In genomic region chr7:44073664-44074348, GRCh38 we compare ENCODE assay signal across 8 cellular contexts. TPM values are rescaled to one million over a fixed set of nuclear protein-coding genes. Genes with fewer than 3 reads are reported as not detected.
DNase-seq lines count a peak whose midpoint lies in the region; ATAC-seq and TF ChIP-seq lines count a peak whose summit lies in the region.

No MANE protein-coding gene starts in this region.

- peaks cover 22% of the 10 kb centered on the region for H3K4me1 ChIP-seq in CD8-positive, alpha-beta T cell (ENCODE audit: insufficient read depth, low read length)
- peaks cover 36% of the 10 kb centered on the region for H3K4me1 ChIP-seq in GM23248 (ENCODE audit: insufficient read depth)
- H3K4me1 ChIP-seq in SJSA1 (replicated peaks): peaks cover 20% of the 10 kb centered on the region
- H3K4me1 ChIP-seq in muscle layer of colon (ENCODE audit: insufficient read depth, low read length): peaks cover 18% of the 10 kb centered on the region
- H3K4me1 ChIP-seq in tibial artery: peaks cover 4 to 39% (median 26%) of the 10 kb centered on the region in 4 donors

- peak; percentile 91 for ATAC-seq in CD8-positive, alpha-beta T cell
- no peak for ATAC-seq in GM19328 (IDR thresholded peaks at IDR 0.05; ENCODE audit: unreplicated experiment)

- H3K4me1 Mint-ChIP-seq in CD8-positive, alpha-beta T cell (ENCODE audit: low read depth): peaks cover 25% of the 10 kb centered on the region

- CTCF ChIA-PET in CD8-positive, alpha-beta T cell (lab: Charles Lee): interaction anchor here (1.3 kb wide), 1 partner anchor 17 kb away, joined by 6 read pairs; no protein-coding TSS in a partner anchor

- H3K9me3 ChIP-seq in CD8-positive, alpha-beta T cell (ENCODE audit: low read length): no peaks in the 10 kb centered on the region
- H3K9me3 ChIP-seq in GM23248 (ENCODE audit: low read depth) (no peaks in the 10 kb centered on the region), SJSA1 (replicated peaks) (no peaks in the 10 kb centered on the region), muscle layer of colon (ENCODE audit: low read length) (no peaks in the 10 kb centered on the region), tibial artery (no peaks in the 10 kb centered on the region)

- H2AFZ ChIP-seq in GM23248: no peak overlapping the region

- H3K9ac ChIP-seq in GM23248 (peak overlapping the region; percentile 68), muscle layer of colon (ENCODE audit: low read length) (no peak overlapping the region)

- H4K20me1 ChIP-seq in GM23248 (ENCODE audit: insufficient read depth): no peaks in the 10 kb centered on the region

- in situ Hi-C loops in GM23248 (cut with MboI): loop anchor here (10.0 kb wide), 1 partner anchor 121 kb away; no protein-coding TSS in a partner anchor

- peak overlapping the region; percentile 29 for H3K27ac ChIP-seq in CD8-positive, alpha-beta T cell (ENCODE audit: low read depth, low read length)
- H3K27ac ChIP-seq in GM23248 (peak overlapping the region; percentile 69), SJSA1 (peak overlapping the region; percentile 79), muscle layer of colon (ENCODE audit: low read depth, low read length) (peak overlapping the region; percentile 32), tibial artery (peak overlapping the region; percentile 64 to 82)

- peaks cover 59% of the 10 kb centered on the region for H3F3A ChIP-seq in GM23248 (ENCODE audit: insufficient read depth)

- POLR2A ChIA-PET in CD8-positive, alpha-beta T cell (lab: Charles Lee): no interaction called here

- H3K27me3 Mint-ChIP-seq in CD8-positive, alpha-beta T cell (ENCODE audit: low read depth): no peaks in the 10 kb centered on the region

- no peak overlapping the region for H3K4me3 ChIP-seq in CD8-positive, alpha-beta T cell (ENCODE audit: low read depth, low read length)
- 0 out of 2 replicates have a peak overlapping the region, but pooled peaks have one; percentile 26 for H3K4me3 ChIP-seq in GM23248
- no peak overlapping the region for H3K4me3 ChIP-seq in SJSA1
- no peak overlapping the region for H3K4me3 ChIP-seq in muscle layer of colon (ENCODE audit: low read depth in 1 of 2, low read length in 2 of 2)
- peak overlapping the region in 1 of 2 donors; percentile 15 for H3K4me3 ChIP-seq in tibial artery

- H3K4me3 Mint-ChIP-seq in CD8-positive, alpha-beta T cell: no peak overlapping the region

- peaks cover 62% of the 10 kb centered on the region for H3K36me3 Mint-ChIP-seq in CD8-positive, alpha-beta T cell

- H3K9me3 Mint-ChIP-seq in CD8-positive, alpha-beta T cell: no peaks in the 10 kb centered on the region

- no peaks in the 10 kb centered on the region; the same call in 1 of the 2 replicates for H3K79me2 ChIP-seq in GM23248 (ENCODE audit: insufficient read depth)

- no peaks in the 10 kb centered on the region for H3K27me3 ChIP-seq in CD8-positive, alpha-beta T cell (ENCODE audit: insufficient read depth, low read length)
- H3K27me3 ChIP-seq in GM23248 (replicated peaks; ENCODE audit: insufficient read depth) (no peaks in the 10 kb centered on the region), SJSA1 (replicated peaks) (no peaks in the 10 kb centered on the region), muscle layer of colon (ENCODE audit: control insufficient read depth in 1 of 2, insufficient read depth in 2 of 2, low read length in 2 of 2) (no peaks in the 10 kb centered on the region), tibial artery (no peaks in the 10 kb centered on the region)

- 37 to 50% methylated on average over 21 to 26 of the region's 26 CpGs for WGBS in GM23248 (ENCODE audit: low coverage in 1 of 2, low lambda C conversion rate in 2 of 2, missing lambda C conversion rate in 2 of 2), 2 experiments

- H3K4me2 ChIP-seq in GM23248 (ENCODE audit: unreplicated experiment): peak overlapping the region; percentile 51

- no peaks in the 10 kb centered on the region for H3K9me2 ChIP-seq in GM23248 (ENCODE audit: insufficient read depth)

- DNase-seq in CD8-positive, alpha-beta T cell: peak in 6 of 7 experiments; percentile 41 to 75 (median 64)
- peak; percentile 86 for DNase-seq in GM23248
- DNase-seq in SJSA1 (ENCODE audit: low read depth in 1 of 2, low spot score in 2 of 2): no peak
- peak; percentile 91 for DNase-seq in dermis blood vessel endothelial cell
- peak; percentile 80 to 93 for DNase-seq in tibial artery
- no peak for DNase-seq in HK-2 (ENCODE audit: unreplicated experiment)

- H3K27ac Mint-ChIP-seq in CD8-positive, alpha-beta T cell: peak overlapping the region; percentile 81

- no peak for TF ChIP-seq CTCF in CD8-positive, alpha-beta T cell (IDR thresholded peaks at IDR 0.05)
- TF ChIP-seq CTCF in tibial artery (IDR thresholded peaks at IDR 0.05): peak; percentile 20 to 24

- peaks cover 49% of the 10 kb centered on the region for H3K36me3 ChIP-seq in CD8-positive, alpha-beta T cell (ENCODE audit: insufficient read depth, low read length)
- no peaks in the 10 kb centered on the region; the same call in 1 of the 2 replicates for H3K36me3 ChIP-seq in GM23248 (ENCODE audit: low read depth)
- peaks cover 54% of the 10 kb centered on the region for H3K36me3 ChIP-seq in SJSA1
- H3K36me3 ChIP-seq in muscle layer of colon (ENCODE audit: insufficient read depth, low read length): peaks cover 37% of the 10 kb centered on the region
- H3K36me3 ChIP-seq in tibial artery: peaks cover 19 to 62% (median 41%) of the 10 kb centered on the region in 3 donors

- intact Hi-C loops in CD8-positive, alpha-beta T cell (cut with DNase I, micrococcal nuclease): no loop called here
- intact Hi-C loops in tibial artery (cut with DNase I; ENCODE audit: low total_unique reads): loop anchor here (5.0 kb wide), 1 partner anchor 123 kb away; no protein-coding TSS in a partner anchor

RNA-seq across cellular contexts. Expression of gene PGAM2, which starts 8.4 kb away (rescaled TPM):
- 1 to 10 TPM; 1.1 to 1.5 TPM for total RNA-seq in CD8-positive, alpha-beta T cell
- not detected in 2 replicates for total RNA-seq in GM23248 (2014; rRNA removed; shearing (Covaris generic))
- not detected in 2 replicates for polyA plus RNA-seq in GM23248 (2016; fragmentation: Nextera tagmentation; extraction: Ambion mirVana)
- 0.13 TPM in 1 of 2 replicates, not detected in the other for total RNA-seq in SJSA1 (2014; rRNA removed; shearing (Covaris generic))
- total RNA-seq in dermis blood vessel endothelial cell: 0.19 and 0.51 TPM in 2 replicates

RNA-seq across cellular contexts. Expression of gene POLM, which starts 8.5 kb away (rescaled TPM):
- 10 to 100 TPM; 35.7 to 42.0 TPM for total RNA-seq in CD8-positive, alpha-beta T cell
- 13.9 and 20.3 TPM in 2 replicates for total RNA-seq in GM23248 (2014; rRNA removed; shearing (Covaris generic))
- 10.7 and 12.9 TPM in 2 replicates for polyA plus RNA-seq in GM23248 (2016; fragmentation: Nextera tagmentation; extraction: Ambion mirVana)
- total RNA-seq in SJSA1 (2014; rRNA removed; shearing (Covaris generic)): 5.4 and 10.7 TPM in 2 replicates
- total RNA-seq in dermis blood vessel endothelial cell: 13.9 and 16.2 TPM in 2 replicates

RNA-seq across cellular contexts. Expression of gene DBNL, which starts 29.3 kb away (rescaled TPM):
- 10 to 100 TPM; 82.1 to 84.8 TPM for total RNA-seq in CD8-positive, alpha-beta T cell
- 175 and 196 TPM in 2 replicates for total RNA-seq in GM23248 (2014; rRNA removed; shearing (Covaris generic))
- polyA plus RNA-seq in GM23248 (2016; fragmentation: Nextera tagmentation; extraction: Ambion mirVana): 145 and 163 TPM in 2 replicates
- 171 and 183 TPM in 2 replicates for total RNA-seq in SJSA1 (2014; rRNA removed; shearing (Covaris generic))
- total RNA-seq in dermis blood vessel endothelial cell: 153 and 182 TPM in 2 replicates

RNA-seq across cellular contexts. Expression of gene AEBP1, which starts 30.3 kb away (rescaled TPM):
- total RNA-seq in CD8-positive, alpha-beta T cell: 10 to 100 TPM; 15.9 to 22.6 TPM
- total RNA-seq in GM23248 (2014; rRNA removed; shearing (Covaris generic)): 53.0 and 63.2 TPM in 2 replicates
- polyA plus RNA-seq in GM23248 (2016; fragmentation: Nextera tagmentation; extraction: Ambion mirVana): 46.6 and 47.0 TPM in 2 replicates
- not detected in 2 replicates for total RNA-seq in SJSA1 (2014; rRNA removed; shearing (Covaris generic))
- total RNA-seq in dermis blood vessel endothelial cell: 12.9 and 40.4 TPM in 2 replicates

RNA-seq across cellular contexts. Expression of gene POLD2, which starts 49.5 kb away (rescaled TPM):
- total RNA-seq in CD8-positive, alpha-beta T cell: 10 to 100 TPM; 44.0 to 48.9 TPM
- total RNA-seq in GM23248 (2014; rRNA removed; shearing (Covaris generic)): 100 and 107 TPM in 2 replicates
- 164 and 166 TPM in 2 replicates for polyA plus RNA-seq in GM23248 (2016; fragmentation: Nextera tagmentation; extraction: Ambion mirVana)
- total RNA-seq in SJSA1 (2014; rRNA removed; shearing (Covaris generic)): 84.9 and 96.1 TPM in 2 replicates
- 44.4 and 89.1 TPM in 2 replicates for total RNA-seq in dermis blood vessel endothelial cell

Comparison
In these comparisons a context has a peak if more than half of its experiments do, and no peak if none do; other contexts are left out.
1. DNase-seq: peak in CD8-positive, alpha-beta T cell (6 of 7), GM23248 (single experiment), dermis blood vessel endothelial cell (single experiment) and tibial artery (2 of 2); none in SJSA1 (0 of 2) and HK-2 (single experiment).
2. H3K27ac ChIP-seq: peak in every context shown above with its lines; median percentile 79 in SJSA1; 73 in tibial artery; 69 in GM23248; 32 in muscle layer of colon; 29 in CD8-positive, alpha-beta T cell.